Comparison of ENCODE assay signal across 24 cellular contexts in the genomic region with DNA sequence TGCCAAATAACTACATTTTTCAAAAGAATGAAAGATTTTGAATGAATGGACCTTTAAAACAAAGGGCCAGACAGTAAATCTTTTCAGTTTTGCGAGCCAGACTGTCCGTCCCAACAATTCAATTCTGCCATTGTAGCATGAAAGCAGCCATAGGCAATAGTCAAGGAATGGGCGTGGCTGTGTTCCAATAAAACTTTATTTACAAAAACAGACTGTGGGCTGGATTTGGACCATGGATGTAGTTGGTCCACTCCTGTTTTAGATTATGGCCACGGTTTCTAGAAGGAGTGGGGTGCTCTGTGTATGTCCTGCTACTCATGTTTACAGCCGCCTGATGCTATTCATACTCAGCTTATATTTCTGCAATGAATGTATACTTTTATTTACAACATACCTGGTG.
DNase-seq lines count a peak whose midpoint lies in the region; ATAC-seq, FAIRE-seq and TF ChIP-seq lines count a peak whose summit lies in the region.
"Had no signal": no experiment of that assay in that cellular context is flagged by ENCODE, and none has a peak within 500 bp of the region (broad histone marks: within the 10 kb centered on the region; RNA-seq: fewer than 3 reads in every experiment).

No MANE protein-coding gene starts in this region.

- no peak for TF ChIP-seq RAD21 in K562 (CRISPR knock-in tag; conservative IDR thresholded peaks at IDR 0.05 in 1 of 2, IDR thresholded peaks at IDR 0.05 in 1 of 2)

- peaks cover 7% of the 10 kb centered on the region for H3K27me3 Mint-ChIP-seq in activated naive CD8-positive, alpha-beta T cell
- peaks cover 9% of the 10 kb centered on the region for H3K27me3 Mint-ChIP-seq in activated naive CD8-positive, alpha-beta T cell treated with anti-CD3 and anti-CD28 coated beads, Interleukin-2, amount 50 U/mL, for 24 hours

- no peaks in the 10 kb centered on the region for H3K9me1 ChIP-seq in K562 (ENCODE audit: control insufficient read depth, insufficient read depth, low read length)

- in situ Hi-C loops in K562 (cut with MboI) = no loop called here

- DNase-seq in activated naive CD8-positive, alpha-beta T cell treated with anti-CD3 and anti-CD28 coated beads, Interleukin-2, amount 50 U/mL, for 24 hours = no peak
- DNase-seq in K562 (ENCODE audit: extremely low read depth in 1 of 4, low spot score in 3 of 4) (no peak), NCI-H187 (lab: John Stamatoyannopoulos, UW) (no peak)
- DNase-seq in stimulated activated CD4-positive, alpha-beta T cell treated with anti-CD3 and anti-CD28 coated beads, Interleukin-1b, Interleukin-23, amount 100 ng/mL, for 48 hours = no peak
- DNase-seq: 8988T; ACHN; AML-193; BE2C; CD4-positive, alpha-beta T cell; CD8-positive, alpha-beta memory T cell; DMS 273 treated with DMSO at 0.1 percent for 48 hours; DMS79; EL; GDM1; GOT3 had no signal

- TF ChIP-seq POLR2A in K562 (conservative IDR thresholded peaks at IDR 0.05) = no peak

- H3K4me1 ChIP-seq in HEK293 (ENCODE audit: control insufficient read depth, insufficient read depth, low read length) (no peaks in the 10 kb centered on the region), K562 (replicated peaks in 1 of 2; ENCODE audit: control insufficient read depth in 2 of 2, insufficient read depth in 2 of 2, low read length in 2 of 2) (no peaks in the 10 kb centered on the region)

- no peaks in the 10 kb centered on the region for H4K20me1 ChIP-seq in K562 (replicated peaks; ENCODE audit: control insufficient read depth, insufficient read depth, low read length)
- H4K20me1 ChIP-seq: BLaER1 treated with 17β-estradiol and CSF1 and Interleukin-3, amounts not matched to agents 10 nM and 100 nM had no signal

- 2% methylated on average over 5 of the region's 5 CpGs for WGBS in K562 (ENCODE audit: insufficient coverage, low coverage, missing lambda C conversion rate)

- CTCF ChIA-PET in HEK293 (lab: Yijun Ruan, JAX) = no interaction called here
- CTCF ChIA-PET in K562 (lab: Yijun Ruan, JAX; ENCODE audit: low intra/inter-chr PET ratio) = no interaction called here

- no TSS peak for BruUV-seq in K562 (replicated peaks; lab: Mats Ljungman, UMichigan)

- intact Hi-C loops in K562 (cut with micrococcal nuclease) = no loop called here

- no peaks in the 10 kb centered on the region for H3K4me1 Mint-ChIP-seq in activated naive CD8-positive, alpha-beta T cell (ENCODE audit: low read depth)
- no peaks in the 10 kb centered on the region for H3K4me1 Mint-ChIP-seq in activated naive CD8-positive, alpha-beta T cell treated with anti-CD3 and anti-CD28 coated beads, Interleukin-2, amount 50 U/mL, for 24 hours
- H3K4me1 Mint-ChIP-seq: CD14-positive monocyte; CD8-positive, alpha-beta memory T cell had no signal

- H2AFZ ChIP-seq in K562 (ENCODE audit: low read depth, low read length) = no peak overlapping the region

- H3K27ac Mint-ChIP-seq in activated naive CD8-positive, alpha-beta T cell = peak overlapping the region; percentile 8
- no peak overlapping the region for H3K27ac Mint-ChIP-seq in activated naive CD8-positive, alpha-beta T cell treated with anti-CD3 and anti-CD28 coated beads, Interleukin-2, amount 50 U/mL, for 24 hours
- H3K27ac Mint-ChIP-seq: CD14-positive monocyte; CD4-positive, alpha-beta T cell; CD8-positive, alpha-beta memory T cell had no signal

- no peak for ATAC-seq in activated naive CD8-positive, alpha-beta T cell treated with anti-CD3 and anti-CD28 coated beads, Interleukin-2, amount 50 U/mL, for 24 hours
- no peak for ATAC-seq in K562
- ATAC-seq: A549 had no signal

- H3K4me3 ChIP-seq in HEK293 (ENCODE audit: low read depth, low read length) = no peak overlapping the region
- no peak overlapping the region for H3K4me3 ChIP-seq in K562
- H3K4me3 ChIP-seq: A549; BLaER1 treated with 17β-estradiol and CSF1 and Interleukin-3, amounts not matched to agents 10 nM and 100 nM; HAP-1 had no signal

- H3K36me3 Mint-ChIP-seq in activated naive CD8-positive, alpha-beta T cell = no peaks in the 10 kb centered on the region
- H3K36me3 Mint-ChIP-seq in activated naive CD8-positive, alpha-beta T cell treated with anti-CD3 and anti-CD28 coated beads, Interleukin-2, amount 50 U/mL, for 24 hours (ENCODE audit: low read depth) = no peaks in the 10 kb centered on the region
- H3K36me3 Mint-ChIP-seq: CD14-positive monocyte; CD8-positive, alpha-beta memory T cell had no signal

- H3K27me3 ChIP-seq in K562 (ENCODE audit: control insufficient read depth in 2 of 2, insufficient read depth in 2 of 2, low read length in 2 of 2) = peaks cover 41 to 53% of the 10 kb centered on the region in 2 experiments; a peak in 4 of 5 replicates
- H3K27me3 ChIP-seq: BE2C; BLaER1 treated with 17β-estradiol and CSF1 and Interleukin-3, amounts not matched to agents 10 nM and 100 nM had no signal

- no peaks in the 10 kb centered on the region for H3K9me3 ChIP-seq in HEK293 (ENCODE audit: control insufficient read depth, insufficient read depth, low read depth, low read length)
- H3K9me3 ChIP-seq in K562 (replicated peaks; ENCODE audit: control insufficient read depth, insufficient read depth, low read depth, low read length) = no peaks in the 10 kb centered on the region
- H3K9me3 ChIP-seq: A549; BE2C; BLaER1 treated with 17β-estradiol and CSF1 and Interleukin-3, amounts not matched to agents 10 nM and 100 nM; HAP-1 had no signal

- H3K27ac ChIP-seq in HEK293 (ENCODE audit: extremely low read depth, low read depth, low read length) = no peak overlapping the region
- H3K27ac ChIP-seq in K562 (ENCODE audit: extremely low read depth, low read depth, low read length) = no peak overlapping the region
- H3K27ac ChIP-seq: BLaER1 treated with 17β-estradiol and CSF1 and Interleukin-3, amounts not matched to agents 10 nM and 100 nM had no signal

- no peak overlapping the region for H3K9ac ChIP-seq in K562 (ENCODE audit: insufficient read depth in 1 of 2, low read depth in 2 of 2, low read length in 2 of 2)
- H3K9ac ChIP-seq: BLaER1 treated with 17β-estradiol and CSF1 and Interleukin-3, amounts not matched to agents 10 nM and 100 nM had no signal

- no peak overlapping the region for H3K4me3 Mint-ChIP-seq in activated naive CD8-positive, alpha-beta T cell
- no peak overlapping the region for H3K4me3 Mint-ChIP-seq in activated naive CD8-positive, alpha-beta T cell treated with anti-CD3 and anti-CD28 coated beads, Interleukin-2, amount 50 U/mL, for 24 hours
- H3K4me3 Mint-ChIP-seq: CD14-positive monocyte; CD4-positive, alpha-beta T cell; CD8-positive, alpha-beta memory T cell had no signal

- no peak for TF ChIP-seq EP300 in K562 (IDR thresholded peaks at IDR 0.05; ENCODE audit: low read length)

- POLR2A ChIA-PET in HEK293 (lab: Yijun Ruan, JAX) (no interaction called here), K562 (lab: Yijun Ruan, JAX) (no interaction called here)

- no peak overlapping the region for H3K4me2 ChIP-seq in K562 (ENCODE audit: insufficient read depth, low read length)
- H3K4me2 ChIP-seq: A549; BLaER1 treated with 17β-estradiol and CSF1 and Interleukin-3, amounts not matched to agents 10 nM and 100 nM had no signal

- TF ChIP-seq CTCF in HEK293 (tag by site-specific recombination; IDR thresholded peaks at IDR 0.05) (no peak), K562 (IDR thresholded peaks at IDR 0.05 in 2 of 3, conservative IDR thresholded peaks at IDR 0.05 in 1 of 3; ENCODE audit: insufficient read depth in 2 of 3, low read depth in 1 of 3, low read length in 3 of 3) (no peak)

- H3K79me2 ChIP-seq in K562 (ENCODE audit: control insufficient read depth, insufficient read depth, low read length) = no peaks in the 10 kb centered on the region

- H3K36me3 ChIP-seq in HEK293 (ENCODE audit: control insufficient read depth in 2 of 2, insufficient read depth in 1 of 2, low read length in 2 of 2) (no peaks in the 10 kb centered on the region), K562 (ENCODE audit: control insufficient read depth, insufficient read depth, low read length) (no peaks in the 10 kb centered on the region)
- H3K36me3 ChIP-seq: BE2C; BLaER1 treated with 17β-estradiol and CSF1 and Interleukin-3, amounts not matched to agents 10 nM and 100 nM; HAP-1 had no signal

- no peaks in the 10 kb centered on the region for H3K9me3 Mint-ChIP-seq in activated naive CD8-positive, alpha-beta T cell (ENCODE audit: low read depth)
- no peaks in the 10 kb centered on the region for H3K9me3 Mint-ChIP-seq in activated naive CD8-positive, alpha-beta T cell treated with anti-CD3 and anti-CD28 coated beads, Interleukin-2, amount 50 U/mL, for 24 hours
- H3K9me3 Mint-ChIP-seq: CD14-positive monocyte; CD4-positive, alpha-beta T cell had no signal

- FAIRE-seq in K562 (lab: Jason Lieb, UNC) = no peak
- FAIRE-seq: A549, D721Med, GM12892, H54 had no signal

TF ChIP-seq in HEK293, 187 proteins besides CTCF, POLR2A, EP300 and RAD21:
- peak; percentile 17; the same call in 1 of the 2 replicates for TF ChIP-seq KLF9 (tag by site-specific recombination; IDR thresholded peaks at IDR 0.05; ENCODE audit: low read depth)
- TF ChIP-seq TRIM28 (IDR thresholded peaks at IDR 0.05; ENCODE audit: borderline replicate concordance, low read length) = no peak

TF ChIP-seq in K562, 482 proteins besides CTCF, POLR2A, EP300 and RAD21 (continues in another document):
- TF ChIP-seq HCFC1 (IDR thresholded peaks at IDR 0.05; ENCODE audit: low read depth, low read length) = no peak
